ENCODE assay signal across 23 cellular contexts in genomic region chr20:39107741-39108140, GRCh38.
DNase-seq lines count a peak whose midpoint lies in the region; ATAC-seq, FAIRE-seq and TF ChIP-seq lines count a peak whose summit lies in the region.
"Had no signal": no experiment of that assay in that cellular context is flagged by ENCODE, and none has a peak within 500 bp of the region (broad histone marks: within the 10 kb centered on the region; RNA-seq: fewer than 3 reads in every experiment).

No MANE protein-coding gene starts in this region.

- FAIRE-seq in A549 (lab: Jason Lieb, UNC), result no peak
- FAIRE-seq: GM12892, small intestine had no signal

- H3K4me3 ChIP-seq in A549, result no peak overlapping the region
- H3K4me3 ChIP-seq in HCT116 (replicated peaks in 1 of 2; ENCODE audit: low read depth in 1 of 2, low read length in 2 of 2), result peak overlapping the region in 1 of 2 experiments; percentile 22; a peak in 1 of 4 replicates
- H3K4me3 ChIP-seq: cardiac muscle cell, suprapubic skin had no signal

- H3K36me3 ChIP-seq in HCT116 (ENCODE audit: control insufficient read depth in 1 of 2, insufficient read depth in 2 of 2, low read length in 2 of 2), result no peaks in the 10 kb centered on the region
- H3K36me3 ChIP-seq: cardiac muscle cell, suprapubic skin had no signal

- 0 out of 6 replicates have a peak, but pooled peaks of 1 of the 2 experiments have one; percentile 23 for ATAC-seq in A549
- ATAC-seq in HCT116, result peak; percentile 78

- 34% methylated on average over 5 of the region's 5 CpGs for WGBS in A549 (ENCODE audit: missing lambda C conversion rate)

- 0 out of 2 replicates have a peak overlapping the region, but pooled peaks have one; percentile 7 for H3K9ac ChIP-seq in HCT116 (ENCODE audit: low read length)

- no peaks in the 10 kb centered on the region for H4K20me1 ChIP-seq in HCT116 (ENCODE audit: insufficient read depth)

- DNase-seq in A549 (ENCODE audit: low read depth in 1 of 2, low spot score in 1 of 2) (peak in 1 of 2 experiments; percentile 27), HCT116 (ENCODE audit: low read depth, low spot score) (peak; percentile 73), SW 1271 (lab: John Stamatoyannopoulos, UW) (peak; percentile 80 to 96), hepatic stellate cell (ENCODE audit: low spot score) (peak; percentile 37), epidermal melanocyte (ENCODE audit: insufficient read length, low spot score) (no peak), dermis blood vessel endothelial cell (no peak), NCI-H82 (lab: John Stamatoyannopoulos, UW) (no peak), globus pallidus (ENCODE audit: low spot score) (no peak)
- DNase-seq: activated CD4-positive, alpha-beta T cell treated with anti-CD3 and anti-CD28 coated beads, Interleukin-2, amount 50 U/mL, for 4 hours; activated CD4-positive, CD25-positive, alpha-beta regulatory T cell; activated naive CD4-positive, alpha-beta T cell treated with anti-CD3 and anti-CD28 coated beads, Interleukin-2, amount 50 U/mL, for 16 hours; anterior cingulate cortex; C1 segment of cervical spinal cord; DMS79 treated with DMSO at 0.1 percent for 48 hours; head of caudate nucleus; KBM-7; NCI-H510A treated with DMSO at 0.1 percent for 48 hours; small intestine; stimulated activated CD4-positive, alpha-beta T cell treated with anti-CD3 and anti-CD28 coated beads, Interleukin-2, amount 100 ng/mL, for 24 hours; T-helper 9 cell had no signal

- no peak for TF ChIP-seq POLR2A in A549 (IDR thresholded peaks at IDR 0.05; ENCODE audit: low read length)
- TF ChIP-seq POLR2A in HCT116 (IDR thresholded peaks at IDR 0.05; ENCODE audit: borderline replicate concordance, extremely low read depth, insufficient read depth, insufficient read length), result no peak

- H3K9me3 ChIP-seq in A549, result no peaks in the 10 kb centered on the region; the same call in 2 of the 3 replicates
- H3K9me3 ChIP-seq in HCT116 (ENCODE audit: control insufficient read depth in 1 of 2, insufficient read depth in 1 of 2, low read depth in 1 of 2, low read length in 2 of 2), result no peaks in the 10 kb centered on the region
- H3K9me3 ChIP-seq: suprapubic skin had no signal

- no peak for TF ChIP-seq CTCF in A549 (IDR thresholded peaks at IDR 0.05)
- no peak for TF ChIP-seq CTCF in HCT116 (IDR thresholded peaks at IDR 0.05 in 2 of 3, conservative IDR thresholded peaks at IDR 0.05 in 1 of 3; ENCODE audit: borderline replicate concordance in 1 of 3, insufficient read depth in 1 of 3, low read depth in 2 of 3, low read length in 2 of 3)

- RAD21 ChIA-PET in HCT116 (lab: Charles Lee; ENCODE audit: low non-redundant PET in 1 of 2, low total read pairs in 2 of 2, uncharacterized antibody in 2 of 2, unreplicated experiment in 2 of 2), result no interaction called here

- TF ChIP-seq RAD21 in A549 (conservative IDR thresholded peaks at IDR 0.05 in 1 of 2, IDR thresholded peaks at IDR 0.05 in 1 of 2), result no peak
- peak; percentile 14; the same call in 1 of the 2 replicates for TF ChIP-seq RAD21 in HCT116 (IDR thresholded peaks at IDR 0.05; ENCODE audit: low read depth)

- POLR2A ChIA-PET in A549 (lab: Yijun Ruan, JAX) (no interaction called here), HCT116 (lab: Charles Lee) (interaction anchor here (0.7 kb wide), 1 partner anchor 10 kb away, joined by 4 read pairs; no protein-coding TSS in a partner anchor)

- CTCF ChIA-PET in A549 (lab: Yijun Ruan, JAX) (interaction anchor here (1.5 to 2.3 kb wide), 2 partner anchors 58 to 161 kb away, joined by 5 to 7 read pairs; no protein-coding TSS in a partner anchor), HCT116 (lab: Charles Lee) (interaction anchor here (1.0 to 1.4 kb wide), 4 partner anchors 10 to 1143 kb away, joined by 3 to 5 read pairs (median 4); no protein-coding TSS in a partner anchor)

- no peak overlapping the region for H2AFZ ChIP-seq in HCT116 (ENCODE audit: low read depth, low read length, poor library complexity, severe bottlenecking)

- BruUV-seq in HCT116 (replicated peaks; lab: Mats Ljungman, UMichigan), result no TSS peak

- no peak overlapping the region for H3K27ac ChIP-seq in A549
- peak overlapping the region; percentile 16; the same call in 1 of the 2 replicates for H3K27ac ChIP-seq in HCT116 (ENCODE audit: low read depth, low read length)
- H3K27ac ChIP-seq: cardiac muscle cell, suprapubic skin had no signal

- H3K79me2 ChIP-seq in HCT116 (ENCODE audit: insufficient read depth, low read length), result no peaks in the 10 kb centered on the region

- H3K4me2 ChIP-seq in A549, result 0 out of 3 replicates have a peak overlapping the region, but pooled peaks have one; percentile 9
- H3K4me2 ChIP-seq in HCT116 (ENCODE audit: low read length), result peak overlapping the region; percentile 69

- TF ChIP-seq EP300 in A549 (IDR thresholded peaks at IDR 0.05), result no peak

- no peaks in the 10 kb centered on the region for H3K9me2 ChIP-seq in HCT116 (ENCODE audit: insufficient read depth)

- intact Hi-C loops in HCT116 (cut with micrococcal nuclease), result no loop called here

- H3K4me1 ChIP-seq in A549 (peaks cover 14% of the 10 kb centered on the region), HCT116 (ENCODE audit: control insufficient read depth in 1 of 2, insufficient read depth in 2 of 2, low read length in 2 of 2) (peaks cover 27 to 59% of the 10 kb centered on the region in 2 experiments)
- H3K4me1 ChIP-seq: suprapubic skin had no signal

- peaks cover 6% of the 10 kb centered on the region; the same call in 1 of the 2 replicates for H3K27me3 ChIP-seq in HCT116 (ENCODE audit: insufficient read depth, low read length)

TF ChIP-seq in A549, 52 proteins besides CTCF, POLR2A, EP300 and RAD21 (continues in another document):
- TF ChIP-seq HOXB13 (CRISPR knock-in tag; IDR thresholded peaks at IDR 0.05; ENCODE audit: low read depth) (no peak), MAX (IDR thresholded peaks at IDR 0.05) (no peak), ELK1 (IDR thresholded peaks at IDR 0.05; ENCODE audit: low read depth, low read length) (no peak), EHMT2 (IDR thresholded peaks at IDR 0.05; ENCODE audit: low read depth) (no peak), TP53 (CRISPR knock-in tag; IDR thresholded peaks at IDR 0.05) (no peak), RNF2 (IDR thresholded peaks at IDR 0.05; ENCODE audit: borderline replicate concordance, low read depth) (no peak), USF2 (IDR thresholded peaks at IDR 0.05) (no peak), RFX5 (IDR thresholded peaks at IDR 0.05) (no peak)

TF ChIP-seq in HCT116, 20 proteins besides CTCF, POLR2A, EP300 and RAD21:
- TF ChIP-seq CEBPB (IDR thresholded peaks at IDR 0.05; ENCODE audit: low read depth), result peak; percentile 88
- no peak for TF ChIP-seq ELF1 (IDR thresholded peaks at IDR 0.05; ENCODE audit: borderline replicate concordance, low read depth)
- TF ChIP-seq CBX3 (IDR thresholded peaks at IDR 0.05; ENCODE audit: low read depth), result peak; percentile 79
- 0 out of 2 replicates have a peak, but pooled peaks have one; percentile 22 for TF ChIP-seq MAX (IDR thresholded peaks at IDR 0.05)
- no peak for TF ChIP-seq ZNF274 (IDR thresholded peaks at IDR 0.05; ENCODE audit: low read depth, low read length)
- no peak for TF ChIP-seq ATF3 (IDR thresholded peaks at IDR 0.05)
- peak; percentile 75 for TF ChIP-seq SP1 (IDR thresholded peaks at IDR 0.05; ENCODE audit: low read depth)
- peak; percentile 10 for TF ChIP-seq TCF7L2 (IDR thresholded peaks at IDR 0.05; ENCODE audit: borderline replicate concordance, extremely low read depth, insufficient read depth, insufficient read length)
- TF ChIP-seq SRF (IDR thresholded peaks at IDR 0.05; ENCODE audit: low read depth), result peak; percentile 37; the same call in 1 of the 2 replicates
- no peak for TF ChIP-seq EGR1 (IDR thresholded peaks at IDR 0.05; ENCODE audit: low read depth)
- no peak for TF ChIP-seq ZFX (IDR thresholded peaks at IDR 0.05)
- TF ChIP-seq YY1 (IDR thresholded peaks at IDR 0.05; ENCODE audit: extremely low read depth, insufficient replicate concordance, low read depth, low read length), result no peak
- TF ChIP-seq SIN3A (IDR thresholded peaks at IDR 0.05; ENCODE audit: low read depth), result no peak
- TF ChIP-seq EZH2phosphoT487 (IDR thresholded peaks at IDR 0.05; ENCODE audit: borderline replicate concordance), result no peak
- peak; percentile 64 for TF ChIP-seq JUND (IDR thresholded peaks at IDR 0.05)
- TF ChIP-seq ZBTB33 (IDR thresholded peaks at IDR 0.05; ENCODE audit: extremely low read depth, insufficient replicate concordance, low read length), result no peak
- TF ChIP-seq FOSL1 (IDR thresholded peaks at IDR 0.05; ENCODE audit: low read depth), result peak; percentile 68
- no peak for TF ChIP-seq EZH2 (IDR thresholded peaks at IDR 0.05)

Comparison
In these comparisons a context has a peak if more than half of its experiments do, and no peak if none do; other contexts are left out.
1. DNase-seq: peak in HCT116 (single experiment), SW 1271 (2 of 2) and hepatic stellate cell (single experiment); none in epidermal melanocyte (single experiment), dermis blood vessel endothelial cell (single experiment), NCI-H82 (single experiment) and globus pallidus (single experiment).
2. Of the 6 proteins assayed by ChIP-seq in both A549 and HCT116: peak only in A549: none; only in HCT116: CEBPB, MAX and RAD21; in both: none; in neither: 3.